In genomic region chr2:237726401-237726830, GRCh38 we compare ENCODE assay signal across 9 cellular contexts.
A peak's percentile ranks its signal among the peaks of the same experiment; 100 is the strongest.
DNase-seq lines count a peak whose midpoint lies in the region; ATAC-seq, FAIRE-seq and TF ChIP-seq lines count a peak whose summit lies in the region.
"Had no signal": no experiment of that assay in that cellular context is flagged by ENCODE, and none has a peak within 500 bp of the region (broad histone marks: within the 10 kb centered on the region; RNA-seq: fewer than 3 reads in every experiment).

No MANE protein-coding gene starts in this region.

- FAIRE-seq in HTR-8/SVneo (lab: Jason Lieb, UNC), result no peak

- H3K27me3 ChIP-seq in esophagus squamous epithelium (no peaks in the 10 kb centered on the region), osteoblast (ENCODE audit: insufficient read depth, low read length) (no peaks in the 10 kb centered on the region)

- DNase-seq in DMS79 (lab: John Stamatoyannopoulos, UW) (peak; percentile 95), NCI-H510A treated with DMSO at 0.1 percent for 48 hours (lab: John Stamatoyannopoulos, UW) (peak; percentile 97), esophagus squamous epithelium (lab: John Stamatoyannopoulos, UW) (no peak), osteoblast (ENCODE audit: insufficient read length, low spot score, missing footprints) (peak; percentile 72), NCI-H226 (no peak), AG08396 (ENCODE audit: low spot score) (no peak), HTR-8/SVneo (ENCODE audit: insufficient read length, low spot score) (no peak)
- DNase-seq: occipital lobe had no signal

- H3K79me2 ChIP-seq in osteoblast (ENCODE audit: insufficient read depth, low read length), result peaks cover 46% of the 10 kb centered on the region

- H3K4me1 ChIP-seq in esophagus squamous epithelium (peaks cover 20 to 88% (median 61%) of the 10 kb centered on the region in 3 donors), osteoblast (ENCODE audit: insufficient read depth, low read length) (peaks cover 27% of the 10 kb centered on the region)

- TF ChIP-seq POLR2A in esophagus squamous epithelium (IDR thresholded peaks at IDR 0.05), result no peak

- ATAC-seq in GM19397 (IDR thresholded peaks at IDR 0.05; ENCODE audit: unreplicated experiment), result no peak

- peaks cover 0 to 34% (median 0%) of the 10 kb centered on the region in 3 donors for H3K36me3 ChIP-seq in esophagus squamous epithelium
- H3K36me3 ChIP-seq in osteoblast (ENCODE audit: insufficient read depth, low read length), result peaks cover 5% of the 10 kb centered on the region

- no peak overlapping the region for H2AFZ ChIP-seq in osteoblast (ENCODE audit: low read length)

- TF ChIP-seq CTCF in esophagus squamous epithelium (IDR thresholded peaks at IDR 0.05) (no peak), osteoblast (IDR thresholded peaks at IDR 0.05; ENCODE audit: extremely low read depth, low read depth, low read length) (no peak)

- intact Hi-C loops in esophagus squamous epithelium (cut with DNase I), result no loop called here

- no peaks in the 10 kb centered on the region for H3K9me3 ChIP-seq in esophagus squamous epithelium
- H3K9me3 ChIP-seq in osteoblast (ENCODE audit: low read depth, low read length), result no peaks in the 10 kb centered on the region

- peak overlapping the region; percentile 2 to 71 (median 43) for H3K27ac ChIP-seq in esophagus squamous epithelium
- peak overlapping the region; percentile 5 for H3K27ac ChIP-seq in osteoblast (ENCODE audit: low read depth, low read length)

- 15 to 31% methylated on average over 7 of the region's 7 CpGs for WGBS in esophagus squamous epithelium, 2 donors

- no peaks in the 10 kb centered on the region for H4K20me1 ChIP-seq in osteoblast (ENCODE audit: insufficient read depth, low read length)

- H3K4me2 ChIP-seq in osteoblast (ENCODE audit: insufficient read depth, low read length), result no peak overlapping the region

- no peak overlapping the region for H3K4me3 ChIP-seq in esophagus squamous epithelium
- H3K4me3 ChIP-seq in osteoblast (ENCODE audit: insufficient read depth, low read length), result no peak overlapping the region

Comparison
In these comparisons a context has a peak if more than half of its experiments do, and no peak if none do; other contexts are left out.
1. DNase-seq: peak in DMS79 (single experiment), NCI-H510A treated with DMSO at 0.1 percent for 48 hours (single experiment) and osteoblast (single experiment); none in esophagus squamous epithelium (single experiment), NCI-H226 (single experiment), AG08396 (single experiment) and HTR-8/SVneo (single experiment).